18 cellular contexts compared by ENCODE assay signal in the genomic region with DNA sequence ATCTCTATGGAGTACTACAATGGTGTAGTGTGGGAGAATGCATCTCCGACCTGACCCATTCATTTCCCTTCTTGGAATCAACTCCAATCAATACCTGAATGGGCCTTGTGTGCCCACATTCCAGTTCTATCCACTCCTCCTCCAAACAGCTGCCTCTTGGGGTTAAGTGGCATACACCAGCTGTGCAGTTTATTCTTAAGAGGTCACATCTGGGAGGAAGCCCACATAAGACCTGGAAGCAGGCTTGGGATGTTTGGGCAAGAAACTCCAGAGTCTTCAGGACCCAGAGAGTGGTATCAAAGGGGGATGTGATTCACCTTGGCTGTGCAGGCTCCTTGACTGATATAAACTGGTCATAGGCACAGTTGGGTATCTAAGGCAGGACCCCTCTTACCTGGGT. TPM values are rescaled to one million over a fixed set of nuclear protein-coding genes. Genes with fewer than 3 reads are reported as not detected.
"Had no signal": no experiment of that assay in that cellular context is flagged by ENCODE, and none has a peak within 500 bp of the region (broad histone marks: within the 10 kb centered on the region; RNA-seq: fewer than 3 reads in every experiment).

No MANE protein-coding gene starts in this region.

- H3K9me3 Mint-ChIP-seq: stimulated activated effector memory CD8-positive, alpha-beta T cell treated with anti-CD3 and anti-CD28 coated beads, Interleukin-12 subunit alpha, Interleukin-12 subunit beta, amount 100 ng/mL, for 72 hours; T-helper 2 cell treated with Interferon-gamma antibody and Interleukin-4, amounts not matched to agents 5 μg/mL and 100 μg/mL, for 36 hours had no signal

- H2AFZ ChIP-seq: parathyroid adenoma had no signal

- H3K4me1 ChIP-seq: parathyroid adenoma had no signal

- H3K9ac ChIP-seq: parathyroid adenoma had no signal

- H3K4me3 ChIP-seq: cardiac muscle cell, left ventricle myocardium inferior, transverse colon had no signal

- H3K9me3 ChIP-seq: left ventricle myocardium inferior, transverse colon had no signal

- H3K4me3 Mint-ChIP-seq: activated naive CD8-positive, alpha-beta T cell; neural crest cell; stimulated activated effector memory CD8-positive, alpha-beta T cell treated with anti-CD3 and anti-CD28 coated beads, Interleukin-12 subunit alpha, Interleukin-12 subunit beta, amount 100 ng/mL, for 72 hours; T-helper 2 cell treated with Interferon-gamma antibody and Interleukin-4, amounts not matched to agents 5 μg/mL and 100 μg/mL, for 36 hours had no signal

- DNase-seq: activated effector memory CD4-positive, alpha-beta T cell treated with anti-CD3 and anti-CD28 coated beads, Interleukin-2, amount 50 U/mL, for 16 hours; activated T-cell treated with anti-CD3 and anti-CD28 coated beads, Interleukin-2, amount 50 U/mL, for 1 hour; amygdala; kidney; left ventricle myocardium inferior; retina; transverse colon had no signal

- H3K27me3 ChIP-seq: cardiac muscle cell, transverse colon had no signal

- H3K36me3 ChIP-seq: cardiac muscle cell, left ventricle myocardium inferior, transverse colon had no signal

- H3K27ac Mint-ChIP-seq: activated naive CD8-positive, alpha-beta T cell; stimulated activated effector memory CD8-positive, alpha-beta T cell treated with anti-CD3 and anti-CD28 coated beads, Interleukin-12 subunit alpha, Interleukin-12 subunit beta, amount 100 ng/mL, for 72 hours; T-helper 2 cell treated with Interferon-gamma antibody and Interleukin-4, amounts not matched to agents 5 μg/mL and 100 μg/mL, for 36 hours had no signal

- H3K79me2 ChIP-seq: parathyroid adenoma had no signal

- ATAC-seq: activated CD4-positive, CD25-positive, alpha-beta regulatory T cell treated with anti-CD3 and anti-CD28 coated beads, Interleukin-2, amount 50 U/mL, for 24 hours; stimulated activated effector memory CD8-positive, alpha-beta T cell treated with anti-CD3 and anti-CD28 coated beads, Interleukin-12 subunit alpha, Interleukin-12 subunit beta, amount 100 ng/mL, for 72 hours had no signal

- H3K36me3 Mint-ChIP-seq: activated naive CD8-positive, alpha-beta T cell; stimulated activated effector memory CD8-positive, alpha-beta T cell treated with anti-CD3 and anti-CD28 coated beads, Interleukin-12 subunit alpha, Interleukin-12 subunit beta, amount 100 ng/mL, for 72 hours had no signal

- H3K27ac ChIP-seq: cardiac muscle cell, left ventricle myocardium inferior, parathyroid adenoma, transverse colon had no signal

- H3K4me1 Mint-ChIP-seq: neural crest cell; stimulated activated effector memory CD8-positive, alpha-beta T cell treated with anti-CD3 and anti-CD28 coated beads, Interleukin-12 subunit alpha, Interleukin-12 subunit beta, amount 100 ng/mL, for 72 hours had no signal

RNA-seq across cellular contexts. Expression of gene ACTBL2, which starts 46.0 kb away (rescaled TPM):
- total RNA-seq: cardiac muscle cell, fibroblast of lung, left ventricle myocardium inferior, myocyte, neural crest cell, skeletal muscle tissue, subcutaneous adipose tissue, transverse colon had no signal
- polyA plus RNA-seq: cardiac muscle cell had no signal
